12 cellular contexts compared by ENCODE assay signal in the genomic region with DNA sequence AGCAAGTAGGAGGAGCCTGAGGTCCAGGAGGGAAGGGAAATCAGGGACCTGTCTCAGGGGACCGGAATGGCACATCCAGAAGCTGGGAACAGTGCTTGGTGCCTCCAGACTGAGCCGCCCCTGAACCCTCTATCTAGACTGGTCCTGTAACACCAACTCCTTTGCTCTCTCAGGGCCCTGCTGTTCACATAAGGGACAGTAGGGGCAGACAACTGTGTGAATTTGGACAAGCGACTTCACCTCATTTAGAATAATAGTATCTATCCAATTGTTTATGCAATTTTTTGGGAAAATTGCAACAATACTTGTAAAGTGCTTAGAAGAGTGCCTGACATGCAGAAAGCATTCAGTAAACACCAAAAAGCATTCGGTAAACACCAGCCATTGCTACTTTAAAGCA. TPM values are rescaled to one million over a fixed set of nuclear protein-coding genes. Genes with fewer than 3 reads are reported as not detected.
A peak's percentile ranks its signal among the peaks of the same experiment; 100 is the strongest.
DNase-seq lines count a peak whose midpoint lies in the region; ATAC-seq, FAIRE-seq and TF ChIP-seq lines count a peak whose summit lies in the region.
"Had no signal": no experiment of that assay in that cellular context is flagged by ENCODE, and none has a peak within 500 bp of the region (broad histone marks: within the 10 kb centered on the region; RNA-seq: fewer than 3 reads in every experiment).

No MANE protein-coding gene starts in this region.

- no peak overlapping the region for H2AFZ ChIP-seq in Loucy (ENCODE audit: low read length)

- no peak overlapping the region for H3K27ac Mint-ChIP-seq in nephron progenitor cell
- H3K27ac Mint-ChIP-seq: activated naive CD4-positive, alpha-beta T cell treated with anti-CD3 and anti-CD28 coated beads for 36 hours had no signal

- no peak overlapping the region for H3K9ac ChIP-seq in Loucy (ENCODE audit: low read depth, low read length, poor library complexity, severe bottlenecking)

- H3K4me2 ChIP-seq in Loucy (ENCODE audit: low read depth, low read length, poor library complexity, severe bottlenecking) = no peak overlapping the region

- H3F3A ChIP-seq in Loucy (ENCODE audit: low read depth) = no peaks in the 10 kb centered on the region

- no peaks in the 10 kb centered on the region for H3K27me3 Mint-ChIP-seq in nephron progenitor cell (ENCODE audit: low read depth, poor library complexity)
- H3K27me3 Mint-ChIP-seq: activated CD4-positive, alpha-beta T cell treated with anti-CD3 and anti-CD28 coated beads, Interleukin-2, amount 10 ng/mL, durations not matched to agents 7 days and 5 days had no signal

- peak; percentile 19 for TF ChIP-seq CTCF in GM10248 (IDR thresholded peaks at IDR 0.05; ENCODE audit: control extremely low read depth, extremely low read depth, low read depth, missing control alignments)
- peak; percentile 53 for TF ChIP-seq CTCF in Loucy (conservative IDR thresholded peaks at IDR 0.05; ENCODE audit: low read length)
- TF ChIP-seq CTCF in bronchial epithelial cell (IDR thresholded peaks at IDR 0.05; ENCODE audit: insufficient read depth, low read length, severe bottlenecking) = peak; percentile 15
- peak; percentile 13 for TF ChIP-seq CTCF in nephron progenitor cell (IDR thresholded peaks at IDR 0.05)

- DNase-seq in GM10248 (ENCODE audit: extremely low spot score) (no peak), bronchial epithelial cell (ENCODE audit: low read depth) (no peak), nephron progenitor cell (no peak), NCI-H1092 (lab: John Stamatoyannopoulos, UW) (no peak)
- DNase-seq: activated CD4-positive, alpha-beta T cell treated with anti-CD3 and anti-CD28 coated beads, Interleukin-2, amount 10 ng/mL, durations not matched to agents 7 days and 5 days; activated naive CD4-positive, alpha-beta T cell treated with anti-CD3 and anti-CD28 coated beads for 36 hours; KG1 had no signal

- no peak for ATAC-seq in HG03139 (IDR thresholded peaks at IDR 0.05; ENCODE audit: unreplicated experiment)
- ATAC-seq in HG03280 (IDR thresholded peaks at IDR 0.05; ENCODE audit: unreplicated experiment) = no peak

- no peaks in the 10 kb centered on the region for H3K4me1 ChIP-seq in Loucy (ENCODE audit: insufficient read depth, low read length, poor library complexity, severe bottlenecking)

- peaks cover 3% of the 10 kb centered on the region for H4K20me1 ChIP-seq in Loucy (ENCODE audit: insufficient read depth, low read length, poor library complexity, severe bottlenecking)

- H3K27me3 ChIP-seq in Loucy (ENCODE audit: insufficient read depth, low read length, poor library complexity, severe bottlenecking) (no peaks in the 10 kb centered on the region), bronchial epithelial cell (ENCODE audit: control insufficient read depth, insufficient read depth, low read length) (no peaks in the 10 kb centered on the region)

- no peak overlapping the region for H3K4me3 Mint-ChIP-seq in nephron progenitor cell
- H3K4me3 Mint-ChIP-seq: activated CD4-positive, alpha-beta T cell treated with anti-CD3 and anti-CD28 coated beads, Interleukin-2, amount 10 ng/mL, durations not matched to agents 7 days and 5 days; activated naive CD4-positive, alpha-beta T cell treated with anti-CD3 and anti-CD28 coated beads for 36 hours had no signal

- POLR2A ChIA-PET in GM10248 (lab: Yijun Ruan, JAX) = no interaction called here

- no peak for FAIRE-seq in bronchial epithelial cell (lab: Jason Lieb, UNC)
- FAIRE-seq: urothelium cell line had no signal

- CTCF ChIA-PET in GM10248 (lab: Yijun Ruan, JAX) = interaction anchor here (0.8 to 3.4 kb wide), 9 partner anchors 14 to 80 kb away, joined by 3 to 15 read pairs (median 3); a partner anchor contains a TSS

- no peaks in the 10 kb centered on the region for H3K9me2 ChIP-seq in Loucy (replicated peaks; ENCODE audit: low read depth, low read length)

- no peaks in the 10 kb centered on the region for H3K9me3 Mint-ChIP-seq in nephron progenitor cell
- H3K9me3 Mint-ChIP-seq: activated CD4-positive, alpha-beta T cell treated with anti-CD3 and anti-CD28 coated beads, Interleukin-2, amount 10 ng/mL, durations not matched to agents 7 days and 5 days; activated naive CD4-positive, alpha-beta T cell treated with anti-CD3 and anti-CD28 coated beads for 36 hours had no signal

- no peaks in the 10 kb centered on the region for H3K79me2 ChIP-seq in Loucy (ENCODE audit: insufficient read depth, low read length)

- H3K36me3 Mint-ChIP-seq in nephron progenitor cell (ENCODE audit: low read depth) = peaks cover 77% of the 10 kb centered on the region

- peaks cover 15% of the 10 kb centered on the region for H3K4me1 Mint-ChIP-seq in nephron progenitor cell

- H3K36me3 ChIP-seq in Loucy (ENCODE audit: insufficient read depth, low read length) (peaks cover 60% of the 10 kb centered on the region; the same call in 1 of the 2 replicates), bronchial epithelial cell (ENCODE audit: control insufficient read depth, insufficient read depth, low read length) (peaks cover 37% of the 10 kb centered on the region)

- H3K4me3 ChIP-seq in Loucy (ENCODE audit: low read length, poor library complexity, severe bottlenecking) (no peak overlapping the region), bronchial epithelial cell (ENCODE audit: low read depth, low read length) (no peak overlapping the region)

- no peaks in the 10 kb centered on the region for H3K9me3 ChIP-seq in Loucy (ENCODE audit: insufficient read depth, low read depth, low read length)

RNA-seq across cellular contexts. Expression of a gene that starts 14.0 kb away (rescaled TPM):
- total RNA-seq in bronchial epithelial cell = 27.9 and 29.7 TPM in 2 replicates

RNA-seq across cellular contexts. Expression of a gene that starts 15.2 kb away (rescaled TPM):
- total RNA-seq in bronchial epithelial cell = not detected in 2 replicates
- total RNA-seq: activated CD4-positive, alpha-beta T cell treated with anti-CD3 and anti-CD28 coated beads, Interleukin-2, amount 10 ng/mL, durations not matched to agents 7 days and 5 days; skeletal muscle tissue had no signal

RNA-seq across cellular contexts. Expression of a gene that starts 33.8 kb away (rescaled TPM):
- total RNA-seq in bronchial epithelial cell = under 0.01 TPM in 1 of 2 replicates, not detected in the other
- total RNA-seq: skeletal muscle tissue had no signal

RNA-seq across cellular contexts. Expression of a gene that starts 37.0 kb away (rescaled TPM):
- total RNA-seq in bronchial epithelial cell = 11.3 and 11.8 TPM in 2 replicates

RNA-seq across cellular contexts. Expression of a gene that starts 53.5 kb away (rescaled TPM):
- total RNA-seq in bronchial epithelial cell = 0.53 and 0.90 TPM in 2 replicates
